ENCODE assay signal across 8 cellular contexts in the genomic region with DNA sequence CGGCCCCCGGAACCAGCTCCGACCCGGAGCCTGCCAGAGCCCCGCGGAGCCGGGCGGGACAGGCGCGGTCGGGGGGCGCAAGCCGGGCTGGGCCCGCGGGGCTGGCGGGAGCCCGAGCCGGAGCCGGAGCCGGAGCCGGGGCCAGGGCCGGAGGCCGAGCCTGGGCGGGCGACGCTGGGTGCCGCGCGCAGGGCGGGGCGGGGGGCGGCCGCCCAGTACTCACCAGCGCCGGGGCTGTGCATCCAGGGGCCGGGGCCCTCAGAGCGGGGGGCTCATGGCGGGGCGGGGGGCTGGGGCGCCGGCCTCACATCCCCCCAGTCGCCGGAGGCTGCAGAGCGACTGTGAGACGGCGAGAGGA. TPM values are rescaled to one million over a fixed set of nuclear protein-coding genes. Genes with fewer than 3 reads are reported as not detected.
DNase-seq lines count a peak whose midpoint lies in the region; ATAC-seq, FAIRE-seq and TF ChIP-seq lines count a peak whose summit lies in the region.

No MANE protein-coding gene starts in this region.

- CTCF ChIA-PET in BJ (lab: Yijun Ruan, JAX) = interaction anchor here (1.5 to 4.6 kb wide), 3 partner anchors 18 to 76 kb away, joined by 3 to 41 read pairs (median 5); no protein-coding TSS in a partner anchor

- peak overlapping the region; percentile 89 for H3K27ac ChIP-seq in substantia nigra (ENCODE audit: low read depth, low read length, poor library complexity, severe bottlenecking)

- FAIRE-seq in GM19239 (lab: Jason Lieb, UNC) = no peak

- no peaks in the 10 kb centered on the region for H3K9me3 ChIP-seq in iPS-18c (ENCODE audit: control insufficient read depth, insufficient read depth, low read length)

- peaks cover 50% of the 10 kb centered on the region for H3K36me3 Mint-ChIP-seq in activated T-helper 1 cell treated with anti-CD3 and anti-CD28 coated beads, Interleukin-12 subunit alpha, Interleukin-12 subunit beta, Interleukin-2, Interleukin-4 antibody, amounts not matched to agents 30 ng/mL and 10 ng/mL and 1 ng/mL, durations not matched to agents 14 hours and 24 hours and 36 hours (ENCODE audit: low read depth)

- intact Hi-C loops in activated T-helper 1 cell treated with anti-CD3 and anti-CD28 coated beads, Interleukin-12 subunit alpha, Interleukin-12 subunit beta, Interleukin-2, Interleukin-4 antibody, amounts not matched to agents 30 ng/mL and 10 ng/mL and 1 ng/mL, durations not matched to agents 14 hours and 24 hours and 36 hours (cut with micrococcal nuclease) = loop anchor here (1.0 to 10.0 kb wide), 7 partner anchors 11 to 1605 kb away; partner anchors contain the start of gene RPAP3

- no peak overlapping the region for H3K27ac Mint-ChIP-seq in activated T-helper 1 cell treated with anti-CD3 and anti-CD28 coated beads, Interleukin-12 subunit alpha, Interleukin-12 subunit beta, Interleukin-2, Interleukin-4 antibody, amounts not matched to agents 30 ng/mL and 10 ng/mL and 1 ng/mL, durations not matched to agents 14 hours and 24 hours and 36 hours

- peaks cover 1% of the 10 kb centered on the region for H3K27me3 Mint-ChIP-seq in activated T-helper 1 cell treated with anti-CD3 and anti-CD28 coated beads, Interleukin-12 subunit alpha, Interleukin-12 subunit beta, Interleukin-2, Interleukin-4 antibody, amounts not matched to agents 30 ng/mL and 10 ng/mL and 1 ng/mL, durations not matched to agents 14 hours and 24 hours and 36 hours (ENCODE audit: insufficient read depth)

- POLR2A ChIA-PET in BJ (lab: Charles Lee) = interaction anchor here (0.9 to 1.4 kb wide), 2 partner anchors 9 to 11 kb away, joined by 5 to 7 read pairs; no protein-coding TSS in a partner anchor

- peaks cover 78% of the 10 kb centered on the region for H3K4me1 Mint-ChIP-seq in activated T-helper 1 cell treated with anti-CD3 and anti-CD28 coated beads, Interleukin-12 subunit alpha, Interleukin-12 subunit beta, Interleukin-2, Interleukin-4 antibody, amounts not matched to agents 30 ng/mL and 10 ng/mL and 1 ng/mL, durations not matched to agents 14 hours and 24 hours and 36 hours (ENCODE audit: low read depth)

- peak; percentile 24 for ATAC-seq in HG02610 (IDR thresholded peaks at IDR 0.05; ENCODE audit: unreplicated experiment)

- H3K9me3 Mint-ChIP-seq in activated T-helper 1 cell treated with anti-CD3 and anti-CD28 coated beads, Interleukin-12 subunit alpha, Interleukin-12 subunit beta, Interleukin-2, Interleukin-4 antibody, amounts not matched to agents 30 ng/mL and 10 ng/mL and 1 ng/mL, durations not matched to agents 14 hours and 24 hours and 36 hours = peaks cover 3% of the 10 kb centered on the region

- no peaks in the 10 kb centered on the region for H3K27me3 ChIP-seq in BJ (ENCODE audit: control insufficient read depth, insufficient read depth, low read length)

- H3K4me3 Mint-ChIP-seq in activated T-helper 1 cell treated with anti-CD3 and anti-CD28 coated beads, Interleukin-12 subunit alpha, Interleukin-12 subunit beta, Interleukin-2, Interleukin-4 antibody, amounts not matched to agents 30 ng/mL and 10 ng/mL and 1 ng/mL, durations not matched to agents 14 hours and 24 hours and 36 hours = peak overlapping the region; percentile 53

- peak overlapping the region; percentile 68 for H3K4me3 ChIP-seq in BJ (ENCODE audit: low read depth, low read length)
- H3K4me3 ChIP-seq in iPS-18c (ENCODE audit: insufficient read depth, low read depth, low read length) = peak overlapping the region; percentile 71

- DNase-seq in BJ (ENCODE audit: low read depth) (no peak), substantia nigra (lab: John Stamatoyannopoulos, UW) (peak in 1 of 49 donors; percentile 46), NCI-H82 treated with DMSO at 0.1 percent for 48 hours (lab: John Stamatoyannopoulos, UW; ENCODE audit: unreplicated experiment) (no peak), cerebellar nuclear complex (lab: John Stamatoyannopoulos, UW) (no peak), GM19239 (ENCODE audit: insufficient read length, low spot score) (no peak)
- DNase-seq in activated T-helper 1 cell treated with anti-CD3 and anti-CD28 coated beads, Interleukin-12 subunit alpha, Interleukin-12 subunit beta, Interleukin-2, Interleukin-4 antibody, amounts not matched to agents 30 ng/mL and 10 ng/mL and 1 ng/mL, durations not matched to agents 14 hours and 24 hours and 36 hours (ENCODE audit: low spot score) = no peak

- no peak for TF ChIP-seq CTCF in BJ (IDR thresholded peaks at IDR 0.05; ENCODE audit: insufficient read depth, low read depth, low read length)

- peaks cover 3% of the 10 kb centered on the region for H3K36me3 ChIP-seq in BJ (ENCODE audit: control insufficient read depth, insufficient read depth, low read length)

RNA-seq across cellular contexts. Expression of gene HDAC7, which starts 0.2 kb away (rescaled TPM):
- 28.2 and 67.0 TPM in 2 replicates for polyA plus RNA-seq in BJ (2011; rRNA removed)
- 34.9 and 35.2 TPM in 2 replicates for polyA minus RNA-seq in BJ (2011; rRNA and poly(A)+ RNA removed)
- 453 and 466 TPM in 2 replicates for total RNA-seq in activated T-helper 1 cell treated with anti-CD3 and anti-CD28 coated beads, Interleukin-12 subunit alpha, Interleukin-12 subunit beta, Interleukin-2, Interleukin-4 antibody, amounts not matched to agents 30 ng/mL and 10 ng/mL and 1 ng/mL, durations not matched to agents 14 hours and 24 hours and 36 hours

RNA-seq across cellular contexts. Expression of gene SLC48A1, which starts 46.5 kb away (rescaled TPM):
- 11.4 and 16.6 TPM in 2 replicates for polyA plus RNA-seq in BJ (2011; rRNA removed)
- polyA minus RNA-seq in BJ (2011; rRNA and poly(A)+ RNA removed) = 11.3 and 16.0 TPM in 2 replicates
- total RNA-seq in activated T-helper 1 cell treated with anti-CD3 and anti-CD28 coated beads, Interleukin-12 subunit alpha, Interleukin-12 subunit beta, Interleukin-2, Interleukin-4 antibody, amounts not matched to agents 30 ng/mL and 10 ng/mL and 1 ng/mL, durations not matched to agents 14 hours and 24 hours and 36 hours = 12.7 TPM in 2 replicates
